1 cellular context compared by ENCODE assay signal in genomic region chr5:150164640-150165039, GRCh38.
TF ChIP-seq lines count a peak whose summit lies in the region.

No MANE protein-coding gene starts in this region.

TF ChIP-seq in HepG2, 621 proteins besides CTCF, POLR2A, EP300 and RAD21:
- TF ChIP-seq KDM6A (CRISPR knock-in tag; IDR thresholded peaks at IDR 0.05; ENCODE audit: low read depth), result no peak
- TF ChIP-seq REPIN1 (CRISPR knock-in tag; IDR thresholded peaks at IDR 0.05; ENCODE audit: borderline replicate concordance, low read depth), result no peak
- TF ChIP-seq CAMTA2 (CRISPR knock-in tag; IDR thresholded peaks at IDR 0.05; ENCODE audit: borderline replicate concordance), result no peak
- TF ChIP-seq, protein P1, sequence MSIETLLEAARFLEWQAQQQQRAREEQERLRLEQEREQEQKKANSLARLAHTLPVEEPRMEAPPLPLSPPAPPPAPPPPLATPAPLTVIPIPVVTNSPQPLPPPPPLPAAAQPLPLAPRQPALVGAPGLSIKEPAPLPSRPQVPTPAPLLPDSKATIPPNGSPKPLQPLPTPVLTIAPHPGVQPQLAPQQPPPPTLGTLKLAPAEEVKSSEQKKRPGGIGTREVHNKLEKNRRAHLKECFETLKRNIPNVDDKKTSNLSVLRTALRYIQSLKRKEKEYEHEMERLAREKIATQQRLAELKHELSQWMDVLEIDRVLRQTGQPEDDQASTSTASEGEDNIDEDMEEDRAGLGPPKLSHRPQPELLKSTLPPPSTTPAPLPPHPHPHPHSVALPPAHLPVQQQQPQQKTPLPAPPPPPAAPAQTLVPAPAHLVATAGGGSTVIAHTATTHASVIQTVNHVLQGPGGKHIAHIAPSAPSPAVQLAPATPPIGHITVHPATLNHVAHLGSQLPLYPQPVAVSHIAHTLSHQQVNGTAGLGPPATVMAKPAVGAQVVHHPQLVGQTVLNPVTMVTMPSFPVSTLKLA (IDR thresholded peaks at IDR 0.05), result peak; percentile 95
TF ChIP-seq in HepG2: peak in this region for 1.
